8 cellular contexts compared by ENCODE assay signal in the genomic region with DNA sequence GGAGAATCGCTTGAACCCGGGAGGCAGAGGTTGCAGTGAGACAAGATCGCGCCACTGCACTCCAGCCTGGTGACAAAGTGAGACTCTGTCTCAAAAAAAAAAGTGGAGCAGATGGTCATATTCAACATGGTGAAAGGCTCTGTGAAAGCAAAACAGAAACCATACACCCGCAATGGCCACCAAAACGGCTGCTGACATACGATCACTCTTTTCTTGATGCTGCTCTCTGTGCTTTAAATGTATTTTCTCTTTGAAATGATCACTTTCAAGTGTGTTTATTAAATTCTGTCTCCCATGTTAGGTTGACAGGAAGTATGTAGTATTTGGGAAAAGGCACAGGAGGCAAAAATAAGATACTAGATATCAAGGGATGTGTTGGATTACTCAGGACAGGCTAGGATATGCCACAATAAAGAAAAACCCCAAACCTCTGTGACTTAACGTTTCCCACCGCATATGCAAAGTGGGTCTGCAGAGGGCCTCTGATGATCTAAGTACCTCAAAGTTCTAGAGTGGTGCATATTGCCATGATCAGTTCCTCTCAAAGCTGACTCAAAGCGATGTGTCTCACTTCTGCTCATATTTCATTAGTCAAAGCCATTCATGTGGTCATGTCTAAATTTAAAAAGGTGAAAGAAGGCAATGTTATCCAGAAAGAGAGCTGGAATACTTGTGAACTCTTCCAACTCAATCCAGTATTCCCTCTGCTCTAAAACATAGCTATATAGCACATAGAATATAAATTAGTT.
DNase-seq lines count a peak whose midpoint lies in the region; ATAC-seq and TF ChIP-seq lines count a peak whose summit lies in the region.

No MANE protein-coding gene starts in this region.

- peak; percentile 45 for DNase-seq in Karpas-422
- DNase-seq in astrocyte of the spinal cord (ENCODE audit: low read depth, low spot score) = peak; percentile 33
- no peak for DNase-seq in ovary
- DNase-seq in left ventricle myocardium superior = no peak
- DNase-seq in GM23338 (ENCODE audit: low spot score) = no peak
- no peak for DNase-seq in GDM1 (lab: John Stamatoyannopoulos, UW)

- H3K9me3 ChIP-seq in Karpas-422 (ENCODE audit: low read length) (no peaks in the 10 kb centered on the region), ovary (no peaks in the 10 kb centered on the region)

- WGBS in ovary, 3 donors = 94 to 95% (median 95%) methylated on average over 10 of the region's 10 CpGs

- H3K27ac ChIP-seq in Karpas-422 (ENCODE audit: low read length) = no peak overlapping the region
- H3K27ac ChIP-seq in ovary = no peak overlapping the region
- H3K27ac ChIP-seq in GM23338 (ENCODE audit: low read depth) = no peak overlapping the region

- no peak for TF ChIP-seq POLR2A in ovary (IDR thresholded peaks at IDR 0.05)

- H3K9me2 ChIP-seq in Karpas-422 (replicated peaks; ENCODE audit: insufficient read depth, low read length) (no peaks in the 10 kb centered on the region), GM23338 (ENCODE audit: insufficient read depth) (peaks cover 9% of the 10 kb centered on the region; the same call in 1 of the 2 replicates)

- no peaks in the 10 kb centered on the region for H3K27me3 ChIP-seq in Karpas-422 (ENCODE audit: low read length)
- no peaks in the 10 kb centered on the region for H3K27me3 ChIP-seq in ovary
- no peaks in the 10 kb centered on the region for H3K27me3 ChIP-seq in GM23338 (ENCODE audit: insufficient read depth)

- peak overlapping the region; percentile 20 for H3K4me2 ChIP-seq in Karpas-422 (ENCODE audit: low read depth, low read length, poor library complexity, severe bottlenecking)
- no peak overlapping the region for H3K4me2 ChIP-seq in GM23338

- H3K27me3 Mint-ChIP-seq in GM23338 (ENCODE audit: insufficient read depth, low read depth, poor library complexity) = no peaks in the 10 kb centered on the region

- H3K27ac Mint-ChIP-seq in GM23338 = no peak overlapping the region

- H3K4me3 ChIP-seq in Karpas-422 (ENCODE audit: low read length) = no peak overlapping the region
- H3K4me3 ChIP-seq in astrocyte of the spinal cord (ENCODE audit: low read depth, low read length) = no peak overlapping the region
- H3K4me3 ChIP-seq in ovary = no peak overlapping the region
- no peak overlapping the region for H3K4me3 ChIP-seq in GM23338

- H3K4me1 ChIP-seq in Karpas-422 (ENCODE audit: low read length) (peaks cover 13% of the 10 kb centered on the region), ovary (ENCODE audit: insufficient read depth) (peaks cover 2% of the 10 kb centered on the region), GM23338 (ENCODE audit: insufficient read depth) (peaks cover 6% of the 10 kb centered on the region)

- H3K79me2 ChIP-seq in Karpas-422 (ENCODE audit: low read length) = no peaks in the 10 kb centered on the region
- H3K79me2 ChIP-seq in GM23338 (replicated peaks; ENCODE audit: insufficient read depth) = no peaks in the 10 kb centered on the region

- in situ Hi-C loops in astrocyte of the spinal cord (cut with HindIII; ENCODE audit: low sequenced_read_pairs) = no loop called here

- no peaks in the 10 kb centered on the region for H3F3A ChIP-seq in GM23338 (replicated peaks; ENCODE audit: low read depth)

- H3K36me3 ChIP-seq in Karpas-422 (ENCODE audit: insufficient read depth, low read length) = no peaks in the 10 kb centered on the region
- H3K36me3 ChIP-seq in ovary = no peaks in the 10 kb centered on the region
- no peaks in the 10 kb centered on the region for H3K36me3 ChIP-seq in GM23338 (ENCODE audit: insufficient read depth)

- no peak overlapping the region for H3K4me3 Mint-ChIP-seq in GM23338

- no peak overlapping the region for H2AFZ ChIP-seq in Karpas-422 (ENCODE audit: low read length)
- no peak overlapping the region for H2AFZ ChIP-seq in GM23338

- peak; percentile 98 for ATAC-seq in GM18498 (IDR thresholded peaks at IDR 0.05; ENCODE audit: unreplicated experiment)
- ATAC-seq in GM21619 (IDR thresholded peaks at IDR 0.05; ENCODE audit: unreplicated experiment) = peak; percentile 96
- ATAC-seq in left ventricle myocardium superior = no peak
- ATAC-seq in GM23338 = no peak

- H3K36me3 Mint-ChIP-seq in GM23338 (ENCODE audit: low read depth) = no peaks in the 10 kb centered on the region

- intact Hi-C loops in ovary (cut with DNase I) = no loop called here
- intact Hi-C loops in left ventricle myocardium superior (cut with micrococcal nuclease) = no loop called here

- no peaks in the 10 kb centered on the region; the same call in 2 of the 3 replicates for H3K4me1 Mint-ChIP-seq in GM23338

- TF ChIP-seq CTCF in astrocyte of the spinal cord (IDR thresholded peaks at IDR 0.05; ENCODE audit: low read depth, low read length) (no peak), ovary (IDR thresholded peaks at IDR 0.05) (no peak), GM23338 (conservative IDR thresholded peaks at IDR 0.05; ENCODE audit: low read depth in 2 of 2) (no peak)

- no peak for TF ChIP-seq EP300 in ovary (IDR thresholded peaks at IDR 0.05)

- H3K9ac ChIP-seq in Karpas-422 (ENCODE audit: low read length) = no peak overlapping the region

- H4K20me1 ChIP-seq in Karpas-422 (ENCODE audit: insufficient read depth, low read depth, low read length) (no peaks in the 10 kb centered on the region), GM23338 (replicated peaks; ENCODE audit: insufficient read depth) (no peaks in the 10 kb centered on the region)

- H3K9me3 Mint-ChIP-seq in GM23338 = no peaks in the 10 kb centered on the region; the same call in 2 of the 3 replicates

TF ChIP-seq in GM23338, 12 proteins besides CTCF, POLR2A, EP300 and RAD21 (continues in another document):
- TF ChIP-seq POLR2AphosphoS5 (IDR thresholded peaks at IDR 0.05; ENCODE audit: low read depth) (no peak), CREB1 (CRISPR knock-in tag; IDR thresholded peaks at IDR 0.05; ENCODE audit: low read depth) (no peak), NANOG (IDR thresholded peaks at IDR 0.05; ENCODE audit: borderline replicate concordance) (no peak), ZNF331 (CRISPR knock-in tag; IDR thresholded peaks at IDR 0.05; ENCODE audit: low read depth) (no peak)
- TF ChIP-seq, protein P1, sequence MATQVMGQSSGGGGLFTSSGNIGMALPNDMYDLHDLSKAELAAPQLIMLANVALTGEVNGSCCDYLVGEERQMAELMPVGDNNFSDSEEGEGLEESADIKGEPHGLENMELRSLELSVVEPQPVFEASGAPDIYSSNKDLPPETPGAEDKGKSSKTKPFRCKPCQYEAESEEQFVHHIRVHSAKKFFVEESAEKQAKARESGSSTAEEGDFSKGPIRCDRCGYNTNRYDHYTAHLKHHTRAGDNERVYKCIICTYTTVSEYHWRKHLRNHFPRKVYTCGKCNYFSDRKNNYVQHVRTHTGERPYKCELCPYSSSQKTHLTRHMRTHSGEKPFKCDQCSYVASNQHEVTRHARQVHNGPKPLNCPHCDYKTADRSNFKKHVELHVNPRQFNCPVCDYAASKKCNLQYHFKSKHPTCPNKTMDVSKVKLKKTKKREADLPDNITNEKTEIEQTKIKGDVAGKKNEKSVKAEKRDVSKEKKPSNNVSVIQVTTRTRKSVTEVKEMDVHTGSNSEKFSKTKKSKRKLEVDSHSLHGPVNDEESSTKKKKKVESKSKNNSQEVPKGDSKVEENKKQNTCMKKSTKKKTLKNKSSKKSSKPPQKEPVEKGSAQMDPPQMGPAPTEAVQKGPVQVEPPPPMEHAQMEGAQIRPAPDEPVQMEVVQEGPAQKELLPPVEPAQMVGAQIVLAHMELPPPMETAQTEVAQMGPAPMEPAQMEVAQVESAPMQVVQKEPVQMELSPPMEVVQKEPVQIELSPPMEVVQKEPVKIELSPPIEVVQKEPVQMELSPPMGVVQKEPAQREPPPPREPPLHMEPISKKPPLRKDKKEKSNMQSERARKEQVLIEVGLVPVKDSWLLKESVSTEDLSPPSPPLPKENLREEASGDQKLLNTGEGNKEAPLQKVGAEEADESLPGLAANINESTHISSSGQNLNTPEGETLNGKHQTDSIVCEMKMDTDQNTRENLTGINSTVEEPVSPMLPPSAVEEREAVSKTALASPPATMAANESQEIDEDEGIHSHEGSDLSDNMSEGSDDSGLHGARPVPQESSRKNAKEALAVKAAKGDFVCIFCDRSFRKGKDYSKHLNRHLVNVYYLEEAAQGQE (IDR thresholded peaks at IDR 0.05; ENCODE audit: unreplicated experiment) = no peak

Comparison
In these comparisons a context has a peak if more than half of its experiments do, and no peak if none do; other contexts are left out.
1. ATAC-seq: peak in GM18498 (single experiment) and GM21619 (single experiment); none in left ventricle myocardium superior (single experiment) and GM23338 (single experiment).
2. DNase-seq: peak in Karpas-422 (single experiment) and astrocyte of the spinal cord (single experiment); none in ovary (0 of 5), left ventricle myocardium superior (single experiment), GM23338 (single experiment) and GDM1 (single experiment).